Comparison of ENCODE assay signal across 8 cellular contexts in genomic region chr15:57560976-57561711, GRCh38. TPM values are rescaled to one million over a fixed set of nuclear protein-coding genes. Genes with fewer than 3 reads are reported as not detected.
DNase-seq lines count a peak whose midpoint lies in the region; ATAC-seq, FAIRE-seq and TF ChIP-seq lines count a peak whose summit lies in the region.

No MANE protein-coding gene starts in this region.

- no peaks in the 10 kb centered on the region for H3K9me3 ChIP-seq in neutrophil
- H3K9me3 ChIP-seq in testis = no peaks in the 10 kb centered on the region

- no peak overlapping the region for H3K27ac ChIP-seq in neutrophil
- H3K27ac ChIP-seq in testis = peak overlapping the region in 1 of 2 donors; percentile 6

- peak overlapping the region; percentile 34 for H3K27ac Mint-ChIP-seq in activated T-cell treated with anti-CD3 and anti-CD28 coated beads, Interleukin-2, amount 50 U/mL, for 72 hours

- H3K4me3 Mint-ChIP-seq in activated T-cell treated with anti-CD3 and anti-CD28 coated beads, Interleukin-2, amount 50 U/mL, for 72 hours = peak overlapping the region; percentile 31 to 52

- H3K27me3 ChIP-seq in neutrophil (peaks cover 54% of the 10 kb centered on the region), testis (no peaks in the 10 kb centered on the region)

- H3K4me3 ChIP-seq in fibroblast of mammary gland (ENCODE audit: control insufficient read depth, low read depth, low read length) (no peak overlapping the region), neutrophil (ENCODE audit: low read depth in 1 of 2, low read length in 1 of 2) (no peak overlapping the region), testis (no peak overlapping the region)

- H3K4me1 ChIP-seq in neutrophil (ENCODE audit: control insufficient read depth in 1 of 2, insufficient read depth in 1 of 2, low read depth in 1 of 2, low read length in 1 of 2) (peaks cover 3 to 11% of the 10 kb centered on the region in 2 experiments), testis (peaks cover 4% of the 10 kb centered on the region)

- no peak for FAIRE-seq in RCC 7860 (lab: Jason Lieb, UNC)

- peaks cover 0 to 2% of the 10 kb centered on the region in 2 donors for H3K36me3 Mint-ChIP-seq in activated T-cell treated with anti-CD3 and anti-CD28 coated beads, Interleukin-2, amount 50 U/mL, for 72 hours (ENCODE audit: insufficient read depth in 2 of 2)

- 13 to 18% methylated on average over 9 of the region's 9 CpGs for WGBS in testis, 2 donors

- H3K36me3 ChIP-seq in neutrophil (no peaks in the 10 kb centered on the region), testis (ENCODE audit: low read depth, missing control alignments) (no peaks in the 10 kb centered on the region)

- intact Hi-C loops in testis (cut with DNase I; ENCODE audit: low total_unique reads) = no loop called here

- ATAC-seq in GM21723 (IDR thresholded peaks at IDR 0.05; ENCODE audit: unreplicated experiment) = peak; percentile 79
- peak; percentile 82 for ATAC-seq in activated T-cell treated with anti-CD3 and anti-CD28 coated beads, Interleukin-2, amount 50 U/mL, for 72 hours (replicated peaks in 1 of 2)

- peaks cover 0 to 2% of the 10 kb centered on the region in 2 donors for H3K9me3 Mint-ChIP-seq in activated T-cell treated with anti-CD3 and anti-CD28 coated beads, Interleukin-2, amount 50 U/mL, for 72 hours

- no peak for TF ChIP-seq POLR2A in testis (IDR thresholded peaks at IDR 0.05)

- peaks cover 7% of the 10 kb centered on the region for H3K27me3 Mint-ChIP-seq in activated T-cell treated with anti-CD3 and anti-CD28 coated beads, Interleukin-2, amount 50 U/mL, for 72 hours (ENCODE audit: low read depth)

- peak; percentile 63 for DNase-seq in ELF-1 (ENCODE audit: low read depth, low spot score)
- DNase-seq in KG1 (lab: John Stamatoyannopoulos, UW) = peak; percentile 35
- DNase-seq in RCC 7860 (ENCODE audit: low spot score) = peak; percentile 43
- peak; percentile 71 to 77 for DNase-seq in activated T-cell treated with anti-CD3 and anti-CD28 coated beads, Interleukin-2, amount 50 U/mL, for 72 hours
- DNase-seq in fibroblast of mammary gland (ENCODE audit: low read depth) = peak; percentile 83
- DNase-seq in testis = peak; percentile 87

- TF ChIP-seq CTCF in fibroblast of mammary gland (conservative IDR thresholded peaks at IDR 0.05; ENCODE audit: control insufficient read depth, insufficient read depth, low read depth, low read length) = peak; percentile 97
- peak; percentile 74 for TF ChIP-seq CTCF in neutrophil (IDR thresholded peaks at IDR 0.05)
- TF ChIP-seq CTCF in testis (IDR thresholded peaks at IDR 0.05) = peak; percentile 89 to 90 (median 89)

- peaks cover 50% of the 10 kb centered on the region for H3K4me1 Mint-ChIP-seq in activated T-cell treated with anti-CD3 and anti-CD28 coated beads, Interleukin-2, amount 50 U/mL, for 72 hours (ENCODE audit: low read depth)

RNA-seq across cellular contexts. Expression of gene MYZAP, which starts 30.6 kb away (rescaled TPM):
- under 1 TPM in 1 of 2 donors, not detected in 1; 0.24 TPM for total RNA-seq in activated T-cell treated with anti-CD3 and anti-CD28 coated beads, Interleukin-2, amount 50 U/mL, for 72 hours
- total RNA-seq in testis = 1 to 10 TPM; 3.3 to 6.8 TPM
- polyA plus RNA-seq in testis (ENCODE audit: insufficient read depth, low read depth, low replicate concordance) = 5.6 TPM

Comparison
In these comparisons a context has a peak if more than half of its experiments do, and no peak if none do; other contexts are left out.
1. DNase-seq: peak in every context shown above with its lines; median percentile 87 in testis; 83 in fibroblast of mammary gland; 74 in activated T-cell treated with anti-CD3 and anti-CD28 coated beads, Interleukin-2, amount 50 U/mL, for 72 hours; 63 in ELF-1; 43 in RCC 7860; 35 in KG1.